1 cellular context compared by ENCODE assay signal in the genomic region with DNA sequence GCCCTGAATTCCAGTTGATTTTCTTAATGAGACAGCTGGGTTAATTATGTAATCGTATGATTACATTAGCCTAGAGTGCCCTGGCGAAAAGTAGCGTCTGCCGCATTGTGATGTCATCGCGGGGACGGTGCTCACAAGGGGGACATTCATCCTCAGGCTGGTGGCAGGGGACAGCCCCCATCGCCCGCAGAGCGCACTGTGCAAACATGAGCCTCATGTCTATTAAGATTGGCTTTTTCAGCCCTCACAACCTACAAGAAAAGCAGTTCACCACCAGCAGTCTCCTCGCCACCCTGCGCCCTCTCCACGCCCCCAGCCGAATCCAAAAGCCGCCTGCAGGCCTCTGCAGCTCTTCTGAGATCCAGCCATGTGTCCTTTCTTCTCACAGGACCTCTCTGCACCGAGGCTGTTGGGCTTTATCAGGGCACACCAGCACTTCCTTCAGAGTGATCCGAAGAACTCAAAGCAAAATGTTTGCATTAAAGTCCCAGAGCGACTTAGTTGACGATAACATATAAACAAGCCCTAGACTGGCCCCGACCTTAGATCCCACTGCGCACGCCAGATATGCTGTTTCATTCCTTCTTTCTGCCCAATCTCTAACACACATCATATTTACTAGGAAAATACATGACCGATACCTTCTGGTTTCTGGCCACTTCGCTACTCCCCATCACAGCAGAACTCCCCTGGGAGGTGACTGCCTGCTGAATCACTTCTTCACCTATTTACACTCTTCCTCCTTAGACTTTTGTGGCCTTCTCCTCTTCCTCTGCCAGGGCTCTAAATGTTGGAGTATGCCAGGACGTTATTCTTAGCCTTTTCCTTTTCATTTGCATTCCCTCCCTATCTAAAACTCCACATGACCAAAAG.
TF ChIP-seq lines count a peak whose summit lies in the region.

No MANE protein-coding gene starts in this region.

TF ChIP-seq in K562, 482 proteins besides CTCF, POLR2A, EP300 and RAD21 (continued from another document and continues in another):
- no peak; the same call in 1 of the 2 replicates for TF ChIP-seq ZNF644 (tag; IDR thresholded peaks at IDR 0.05; ENCODE audit: low read depth)
- no peak for TF ChIP-seq DIDO1 (tag; IDR thresholded peaks at IDR 0.05; ENCODE audit: low read depth)
- no peak for TF ChIP-seq KLF10 (CRISPR knock-in tag; IDR thresholded peaks at IDR 0.05)
- peak in 1 of 2 experiments; percentile 24; a peak in 1 of 4 replicates for TF ChIP-seq TEAD1 (CRISPR knock-in tag; IDR thresholded peaks at IDR 0.05)
- no peak for TF ChIP-seq ESRRB (CRISPR knock-in tag; IDR thresholded peaks at IDR 0.05; ENCODE audit: borderline replicate concordance)
- TF ChIP-seq, protein P1, sequence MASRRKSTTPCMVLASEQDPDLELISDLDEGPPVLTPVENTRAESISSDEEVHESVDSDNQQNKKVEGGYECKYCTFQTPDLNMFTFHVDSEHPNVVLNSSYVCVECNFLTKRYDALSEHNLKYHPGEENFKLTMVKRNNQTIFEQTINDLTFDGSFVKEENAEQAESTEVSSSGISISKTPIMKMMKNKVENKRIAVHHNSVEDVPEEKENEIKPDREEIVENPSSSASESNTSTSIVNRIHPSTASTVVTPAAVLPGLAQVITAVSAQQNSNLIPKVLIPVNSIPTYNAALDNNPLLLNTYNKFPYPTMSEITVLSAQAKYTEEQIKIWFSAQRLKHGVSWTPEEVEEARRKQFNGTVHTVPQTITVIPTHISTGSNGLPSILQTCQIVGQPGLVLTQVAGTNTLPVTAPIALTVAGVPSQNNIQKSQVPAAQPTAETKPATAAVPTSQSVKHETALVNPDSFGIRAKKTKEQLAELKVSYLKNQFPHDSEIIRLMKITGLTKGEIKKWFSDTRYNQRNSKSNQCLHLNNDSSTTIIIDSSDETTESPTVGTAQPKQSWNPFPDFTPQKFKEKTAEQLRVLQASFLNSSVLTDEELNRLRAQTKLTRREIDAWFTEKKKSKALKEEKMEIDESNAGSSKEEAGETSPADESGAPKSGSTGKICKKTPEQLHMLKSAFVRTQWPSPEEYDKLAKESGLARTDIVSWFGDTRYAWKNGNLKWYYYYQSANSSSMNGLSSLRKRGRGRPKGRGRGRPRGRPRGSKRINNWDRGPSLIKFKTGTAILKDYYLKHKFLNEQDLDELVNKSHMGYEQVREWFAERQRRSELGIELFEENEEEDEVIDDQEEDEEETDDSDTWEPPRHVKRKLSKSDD (conservative IDR thresholded peaks at IDR 0.05; ENCODE audit: low read length): 0 out of 2 replicates have a peak, but pooled peaks have one; percentile 45
- TF ChIP-seq, protein P2, sequence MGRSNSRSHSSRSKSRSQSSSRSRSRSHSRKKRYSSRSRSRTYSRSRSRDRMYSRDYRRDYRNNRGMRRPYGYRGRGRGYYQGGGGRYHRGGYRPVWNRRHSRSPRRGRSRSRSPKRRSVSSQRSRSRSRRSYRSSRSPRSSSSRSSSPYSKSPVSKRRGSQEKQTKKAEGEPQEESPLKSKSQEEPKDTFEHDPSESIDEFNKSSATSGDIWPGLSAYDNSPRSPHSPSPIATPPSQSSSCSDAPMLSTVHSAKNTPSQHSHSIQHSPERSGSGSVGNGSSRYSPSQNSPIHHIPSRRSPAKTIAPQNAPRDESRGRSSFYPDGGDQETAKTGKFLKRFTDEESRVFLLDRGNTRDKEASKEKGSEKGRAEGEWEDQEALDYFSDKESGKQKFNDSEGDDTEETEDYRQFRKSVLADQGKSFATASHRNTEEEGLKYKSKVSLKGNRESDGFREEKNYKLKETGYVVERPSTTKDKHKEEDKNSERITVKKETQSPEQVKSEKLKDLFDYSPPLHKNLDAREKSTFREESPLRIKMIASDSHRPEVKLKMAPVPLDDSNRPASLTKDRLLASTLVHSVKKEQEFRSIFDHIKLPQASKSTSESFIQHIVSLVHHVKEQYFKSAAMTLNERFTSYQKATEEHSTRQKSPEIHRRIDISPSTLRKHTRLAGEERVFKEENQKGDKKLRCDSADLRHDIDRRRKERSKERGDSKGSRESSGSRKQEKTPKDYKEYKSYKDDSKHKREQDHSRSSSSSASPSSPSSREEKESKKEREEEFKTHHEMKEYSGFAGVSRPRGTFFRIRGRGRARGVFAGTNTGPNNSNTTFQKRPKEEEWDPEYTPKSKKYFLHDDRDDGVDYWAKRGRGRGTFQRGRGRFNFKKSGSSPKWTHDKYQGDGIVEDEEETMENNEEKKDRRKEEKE (IDR thresholded peaks at IDR 0.05; ENCODE audit: borderline replicate concordance in 1 of 2, control insufficient read depth in 1 of 2, low read depth in 2 of 2, low read length in 1 of 2): 0 out of 4 replicates have a peak, but pooled peaks of 1 of the 2 experiments have one; percentile 22
- TF ChIP-seq, protein P3, sequence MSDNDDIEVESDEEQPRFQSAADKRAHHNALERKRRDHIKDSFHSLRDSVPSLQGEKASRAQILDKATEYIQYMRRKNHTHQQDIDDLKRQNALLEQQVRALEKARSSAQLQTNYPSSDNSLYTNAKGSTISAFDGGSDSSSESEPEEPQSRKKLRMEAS (CRISPR knock-in tag; IDR thresholded peaks at IDR 0.05): peak; percentile 5; the same call in 1 of the 2 replicates
- no peak for TF ChIP-seq POLR2AphosphoS2 (IDR thresholded peaks at IDR 0.05; ENCODE audit: low read length)
- no peak for TF ChIP-seq ZNF780A (CRISPR knock-in tag; IDR thresholded peaks at IDR 0.05)
- TF ChIP-seq GTF2E2 (tag; IDR thresholded peaks at IDR 0.05): no peak
- TF ChIP-seq ESRRA (IDR thresholded peaks at IDR 0.05; ENCODE audit: borderline replicate concordance, low read depth): peak; percentile 12; the same call in 1 of the 2 replicates
- no peak for TF ChIP-seq SMARCB1 (IDR thresholded peaks at IDR 0.05; ENCODE audit: insufficient read length, low read depth)
- TF ChIP-seq ZNF57 (CRISPR knock-in tag; IDR thresholded peaks at IDR 0.05): no peak
- TF ChIP-seq, protein P4, sequence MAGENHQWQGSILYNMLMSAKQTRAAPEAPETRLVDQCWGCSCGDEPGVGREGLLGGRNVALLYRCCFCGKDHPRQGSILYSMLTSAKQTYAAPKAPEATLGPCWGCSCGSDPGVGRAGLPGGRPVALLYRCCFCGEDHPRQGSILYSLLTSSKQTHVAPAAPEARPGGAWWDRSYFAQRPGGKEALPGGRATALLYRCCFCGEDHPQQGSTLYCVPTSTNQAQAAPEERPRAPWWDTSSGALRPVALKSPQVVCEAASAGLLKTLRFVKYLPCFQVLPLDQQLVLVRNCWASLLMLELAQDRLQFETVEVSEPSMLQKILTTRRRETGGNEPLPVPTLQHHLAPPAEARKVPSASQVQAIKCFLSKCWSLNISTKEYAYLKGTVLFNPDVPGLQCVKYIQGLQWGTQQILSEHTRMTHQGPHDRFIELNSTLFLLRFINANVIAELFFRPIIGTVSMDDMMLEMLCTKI (IDR thresholded peaks at IDR 0.05; ENCODE audit: partially characterized antibody): no peak
- TF ChIP-seq ZNF764 (CRISPR knock-in tag; IDR thresholded peaks at IDR 0.05; ENCODE audit: low read depth): no peak
- no peak for TF ChIP-seq TCFL5 (CRISPR knock-in tag; conservative IDR thresholded peaks at IDR 0.05)
- TF ChIP-seq RBM39 (optimal IDR thresholded peaks at IDR 0.05; ENCODE audit: low read depth, low read length): no peak
- peak; percentile 75; the same call in 1 of the 2 replicates for TF ChIP-seq MTA3 (IDR thresholded peaks at IDR 0.05; ENCODE audit: borderline replicate concordance)
- no peak for TF ChIP-seq DDX20 (tag; IDR thresholded peaks at IDR 0.05; ENCODE audit: low read depth)
- TF ChIP-seq HCFC1 (IDR thresholded peaks at IDR 0.05; ENCODE audit: low read depth, low read length): peak; percentile 11; the same call in 1 of the 2 replicates
- TF ChIP-seq, protein P5, sequence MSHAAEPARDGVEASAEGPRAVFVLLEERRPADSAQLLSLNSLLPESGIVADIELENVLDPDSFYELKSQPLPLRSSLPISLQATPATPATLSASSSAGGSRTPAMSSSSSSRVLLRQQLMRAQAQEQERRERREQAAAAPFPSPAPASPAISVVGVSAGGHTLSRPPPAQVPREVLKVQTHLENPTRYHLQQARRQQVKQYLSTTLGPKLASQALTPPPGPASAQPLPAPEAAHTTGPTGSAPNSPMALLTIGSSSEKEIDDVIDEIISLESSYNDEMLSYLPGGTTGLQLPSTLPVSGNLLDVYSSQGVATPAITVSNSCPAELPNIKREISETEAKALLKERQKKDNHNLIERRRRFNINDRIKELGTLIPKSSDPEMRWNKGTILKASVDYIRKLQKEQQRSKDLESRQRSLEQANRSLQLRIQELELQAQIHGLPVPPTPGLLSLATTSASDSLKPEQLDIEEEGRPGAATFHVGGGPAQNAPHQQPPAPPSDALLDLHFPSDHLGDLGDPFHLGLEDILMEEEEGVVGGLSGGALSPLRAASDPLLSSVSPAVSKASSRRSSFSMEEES (CRISPR knock-in tag; IDR thresholded peaks at IDR 0.05): no peak
- no peak for TF ChIP-seq RFX1 (IDR thresholded peaks at IDR 0.05)
- TF ChIP-seq, protein P6, sequence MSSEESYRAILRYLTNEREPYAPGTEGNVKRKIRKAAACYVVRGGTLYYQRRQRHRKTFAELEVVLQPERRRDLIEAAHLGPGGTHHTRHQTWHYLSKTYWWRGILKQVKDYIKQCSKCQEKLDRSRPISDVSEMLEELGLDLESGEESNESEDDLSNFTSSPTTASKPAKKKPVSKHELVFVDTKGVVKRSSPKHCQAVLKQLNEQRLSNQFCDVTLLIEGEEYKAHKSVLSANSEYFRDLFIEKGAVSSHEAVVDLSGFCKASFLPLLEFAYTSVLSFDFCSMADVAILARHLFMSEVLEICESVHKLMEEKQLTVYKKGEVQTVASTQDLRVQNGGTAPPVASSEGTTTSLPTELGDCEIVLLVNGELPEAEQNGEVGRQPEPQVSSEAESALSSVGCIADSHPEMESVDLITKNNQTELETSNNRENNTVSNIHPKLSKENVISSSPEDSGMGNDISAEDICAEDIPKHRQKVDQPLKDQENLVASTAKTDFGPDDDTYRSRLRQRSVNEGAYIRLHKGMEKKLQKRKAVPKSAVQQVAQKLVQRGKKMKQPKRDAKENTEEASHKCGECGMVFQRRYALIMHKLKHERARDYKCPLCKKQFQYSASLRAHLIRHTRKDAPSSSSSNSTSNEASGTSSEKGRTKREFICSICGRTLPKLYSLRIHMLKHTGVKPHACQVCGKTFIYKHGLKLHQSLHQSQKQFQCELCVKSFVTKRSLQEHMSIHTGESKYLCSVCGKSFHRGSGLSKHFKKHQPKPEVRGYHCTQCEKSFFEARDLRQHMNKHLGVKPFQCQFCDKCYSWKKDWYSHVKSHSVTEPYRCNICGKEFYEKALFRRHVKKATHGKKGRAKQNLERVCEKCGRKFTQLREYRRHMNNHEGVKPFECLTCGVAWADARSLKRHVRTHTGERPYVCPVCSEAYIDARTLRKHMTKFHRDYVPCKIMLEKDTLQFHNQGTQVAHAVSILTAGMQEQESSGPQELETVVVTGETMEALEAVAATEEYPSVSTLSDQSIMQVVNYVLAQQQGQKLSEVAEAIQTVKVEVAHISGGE (CRISPR knock-in tag; IDR thresholded peaks at IDR 0.05): peak in 1 of 3 experiments; percentile 66; a peak in 1 of 6 replicates
- TF ChIP-seq PHF21A (IDR thresholded peaks at IDR 0.05; ENCODE audit: borderline replicate concordance, low read depth): no peak
- no peak; the same call in 1 of the 2 replicates for TF ChIP-seq MBD2 (IDR thresholded peaks at IDR 0.05; ENCODE audit: borderline replicate concordance, low read depth)
- TF ChIP-seq CHD4 (IDR thresholded peaks at IDR 0.05; ENCODE audit: insufficient read depth, insufficient replicate concordance, low read depth, low read length, poor library complexity, severe bottlenecking): no peak
- no peak for TF ChIP-seq ZNF3 (CRISPR knock-in tag; IDR thresholded peaks at IDR 0.05)
- TF ChIP-seq CEBPB (tag; IDR thresholded peaks at IDR 0.05): peak; percentile 28; the same call in 1 of the 2 replicates
- no peak for TF ChIP-seq ZNF143 (CRISPR knock-in tag; IDR thresholded peaks at IDR 0.05)
- TF ChIP-seq HLTF (IDR thresholded peaks at IDR 0.05): peak; percentile 82
- no peak for TF ChIP-seq XRCC5 (IDR thresholded peaks at IDR 0.05; ENCODE audit: low read depth, low read length)
- TF ChIP-seq, protein P7, sequence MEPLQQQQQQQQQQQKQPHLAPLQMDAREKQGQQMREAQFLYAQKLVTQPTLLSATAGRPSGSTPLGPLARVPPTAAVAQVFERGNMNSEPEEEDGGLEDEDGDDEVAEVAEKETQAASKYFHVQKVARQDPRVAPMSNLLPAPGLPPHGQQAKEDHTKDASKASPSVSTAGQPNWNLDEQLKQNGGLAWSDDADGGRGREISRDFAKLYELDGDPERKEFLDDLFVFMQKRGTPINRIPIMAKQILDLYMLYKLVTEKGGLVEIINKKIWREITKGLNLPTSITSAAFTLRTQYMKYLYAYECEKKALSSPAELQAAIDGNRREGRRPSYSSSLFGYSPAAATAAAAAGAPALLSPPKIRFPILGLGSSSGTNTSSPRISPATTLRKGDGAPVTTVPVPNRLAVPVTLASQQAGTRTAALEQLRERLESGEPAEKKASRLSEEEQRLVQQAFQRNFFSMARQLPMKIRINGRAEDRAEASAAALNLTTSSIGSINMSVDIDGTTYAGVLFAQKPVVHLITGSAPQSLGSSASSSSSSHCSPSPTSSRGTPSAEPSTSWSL (CRISPR knock-in tag; IDR thresholded peaks at IDR 0.05; ENCODE audit: borderline replicate concordance): no peak
- TF ChIP-seq CAMTA2 (CRISPR knock-in tag; conservative IDR thresholded peaks at IDR 0.05): no peak
- TF ChIP-seq ZKSCAN1 (IDR thresholded peaks at IDR 0.05; ENCODE audit: low read depth, low read length): 0 out of 2 replicates have a peak, but pooled peaks have one; percentile 42
- TF ChIP-seq ELF1 (tag; IDR thresholded peaks at IDR 0.05): no peak
- TF ChIP-seq, protein P8, sequence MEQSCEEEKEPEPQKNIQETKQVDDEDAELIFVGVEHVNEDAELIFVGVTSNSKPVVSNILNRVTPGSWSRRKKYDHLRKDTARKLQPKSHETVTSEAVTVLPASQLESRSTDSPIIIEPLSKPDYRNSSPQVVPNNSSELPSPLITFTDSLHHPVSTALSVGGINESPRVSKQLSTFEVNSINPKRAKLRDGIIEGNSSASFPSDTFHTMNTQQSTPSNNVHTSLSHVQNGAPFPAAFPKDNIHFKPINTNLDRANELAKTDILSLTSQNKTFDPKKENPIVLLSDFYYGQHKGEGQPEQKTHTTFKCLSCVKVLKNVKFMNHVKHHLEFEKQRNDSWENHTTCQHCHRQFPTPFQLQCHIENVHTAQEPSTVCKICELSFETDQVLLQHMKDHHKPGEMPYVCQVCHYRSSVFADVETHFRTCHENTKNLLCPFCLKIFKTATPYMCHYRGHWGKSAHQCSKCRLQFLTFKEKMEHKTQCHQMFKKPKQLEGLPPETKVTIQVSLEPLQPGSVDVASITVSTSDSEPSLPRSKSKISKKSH (CRISPR knock-in tag; IDR thresholded peaks at IDR 0.05): no peak
- TF ChIP-seq ZNF589 (CRISPR knock-in tag; IDR thresholded peaks at IDR 0.05; ENCODE audit: low read depth): no peak
- peak; percentile 90; the same call in 1 of the 2 replicates for TF ChIP-seq GATAD2A (IDR thresholded peaks at IDR 0.05)
- TF ChIP-seq RNF2 (IDR thresholded peaks at IDR 0.05): peak; percentile 63
- TF ChIP-seq ZNF766 (CRISPR knock-in tag; conservative IDR thresholded peaks at IDR 0.05): 0 out of 2 replicates have a peak, but pooled peaks have one; percentile 8
